In genomic region chr11:46295312-46295995, GRCh38 we compare ENCODE assay signal across 8 cellular contexts. TPM values are rescaled to one million over a fixed set of nuclear protein-coding genes. Genes with fewer than 3 reads are reported as not detected.
DNase-seq lines count a peak whose midpoint lies in the region; ATAC-seq lines count a peak whose summit lies in the region.

No MANE protein-coding gene starts in this region.

- H3K79me1 ChIP-seq in mesenchymal stem cell (replicated peaks; ENCODE audit: low read length, poor library complexity, severe bottlenecking) = peaks cover 9% of the 10 kb centered on the region

- peak overlapping the region; percentile 91 to 93 for H3K18ac ChIP-seq in mesenchymal stem cell (ENCODE audit: low read depth in 1 of 2, low read length in 2 of 2)

- peak overlapping the region; percentile 86 for H4K8ac ChIP-seq in mesenchymal stem cell (ENCODE audit: low read length)

- peaks cover 3 to 4% of the 10 kb centered on the region in 2 donors for H3K4me1 Mint-ChIP-seq in effector memory CD8-positive, alpha-beta T cell (ENCODE audit: low read depth in 2 of 2)

- H3K4me1 ChIP-seq in HAP-1 = peaks cover 12% of the 10 kb centered on the region
- peaks cover 58% of the 10 kb centered on the region for H3K4me1 ChIP-seq in mesenchymal stem cell (ENCODE audit: control insufficient read depth, insufficient read depth, low read depth, low read length)

- in situ Hi-C loops in HAP-1 (cut with MboI; ENCODE audit: low sequenced_read_pairs) = no loop called here

- H2AK5ac ChIP-seq in mesenchymal stem cell (ENCODE audit: low read length, severe bottlenecking) = peak overlapping the region; percentile 73

- no peaks in the 10 kb centered on the region for H3K36me3 Mint-ChIP-seq in effector memory CD8-positive, alpha-beta T cell (ENCODE audit: insufficient read depth)

- H3K4me3 ChIP-seq in HAP-1 (peak overlapping the region; percentile 33), mesenchymal stem cell (ENCODE audit: insufficient read depth in 1 of 2, low read depth in 1 of 2, low read length in 2 of 2) (peak overlapping the region; percentile 67 to 77)

- H2AFZ ChIP-seq in mesenchymal stem cell (ENCODE audit: low read depth, low read length) = no peak overlapping the region

- peak overlapping the region; percentile 98 for H3K27ac ChIP-seq in mesenchymal stem cell (ENCODE audit: low read length, poor library complexity, severe bottlenecking)

- peak overlapping the region; percentile 82 for H2BK5ac ChIP-seq in mesenchymal stem cell (ENCODE audit: low read depth, low read length, poor library complexity, severe bottlenecking)

- H3K27ac Mint-ChIP-seq in effector memory CD8-positive, alpha-beta T cell = no peak overlapping the region

- DNase-seq in D341Med (ENCODE audit: low spot score) (peak; percentile 96), HAP-1 (ENCODE audit: low spot score in 2 of 2) (peak; percentile 79 to 89), NCI-H460 (ENCODE audit: extremely low read depth, low read depth) (peak; percentile 46), mesenchymal stem cell (peak; percentile 82)
- DNase-seq in activated CD8-positive, alpha-beta memory T cell treated with anti-CD3 and anti-CD28 coated beads for 48 hours (ENCODE audit: low read depth in 2 of 3, low spot score in 2 of 3) = peak; percentile 36 to 44 (median 44)
- peak; percentile 54 to 55 (median 55) for DNase-seq in effector memory CD8-positive, alpha-beta T cell
- DNase-seq in stimulated activated CD8-positive, alpha-beta memory T cell treated with anti-CD3 and anti-CD28 coated beads, Interleukin-12 subunit alpha, Interleukin-12 subunit beta, amount 100 ng/mL, for 4 hours (ENCODE audit: low read depth) = peak; percentile 49

- H3K9me3 ChIP-seq in HAP-1 (no peaks in the 10 kb centered on the region), mesenchymal stem cell (ENCODE audit: control insufficient read depth, low read length) (no peaks in the 10 kb centered on the region)

- H3K27me3 Mint-ChIP-seq in effector memory CD8-positive, alpha-beta T cell = peaks cover 16 to 49% of the 10 kb centered on the region in 2 donors

- peak; percentile 99 for ATAC-seq in effector memory CD8-positive, alpha-beta T cell (replicated peaks)
- no peak for ATAC-seq in GM19452 (IDR thresholded peaks at IDR 0.05; ENCODE audit: unreplicated experiment)

- H2BK15ac ChIP-seq in mesenchymal stem cell (ENCODE audit: low read depth, poor library complexity, severe bottlenecking) = peak overlapping the region; percentile 99

- no peak overlapping the region for H3K23ac ChIP-seq in mesenchymal stem cell (ENCODE audit: low read length in 2 of 2)

- H3K36me3 ChIP-seq in HAP-1 (replicated peaks) (no peaks in the 10 kb centered on the region), mesenchymal stem cell (ENCODE audit: control insufficient read depth in 1 of 2, insufficient read depth in 2 of 2, low read depth in 1 of 2, low read length in 2 of 2) (peaks cover 7 to 14% of the 10 kb centered on the region in 2 experiments)

- WGBS in mesenchymal stem cell = under 1% methylated on average over 51 of the region's 58 CpGs

- peak overlapping the region in 1 of 2 experiments; percentile 93 for H3K14ac ChIP-seq in mesenchymal stem cell (ENCODE audit: low read length in 2 of 2)

- H3K9me3 Mint-ChIP-seq in effector memory CD8-positive, alpha-beta T cell = no peaks in the 10 kb centered on the region

- no peaks in the 10 kb centered on the region for H3K27me3 ChIP-seq in HAP-1 (ENCODE audit: low read depth)
- H3K27me3 ChIP-seq in mesenchymal stem cell (ENCODE audit: control insufficient read depth in 1 of 2, insufficient read depth in 1 of 2, low read length in 2 of 2) = no peaks in the 10 kb centered on the region

- H3K4me2 ChIP-seq in mesenchymal stem cell (ENCODE audit: low read length, poor library complexity, severe bottlenecking) = peak overlapping the region; percentile 81

- peak overlapping the region; percentile 93 for H4K91ac ChIP-seq in mesenchymal stem cell (ENCODE audit: low read length)

- peak overlapping the region; percentile 87 to 90 for H3K4ac ChIP-seq in mesenchymal stem cell (ENCODE audit: low read depth in 1 of 2, low read length in 2 of 2)

- peak overlapping the region; percentile 83 to 85 for H3K4me3 Mint-ChIP-seq in effector memory CD8-positive, alpha-beta T cell

- H3K9ac ChIP-seq in mesenchymal stem cell (ENCODE audit: low read length) = peak overlapping the region; percentile 87

- peak overlapping the region; percentile 81 to 92 for H2BK12ac ChIP-seq in mesenchymal stem cell (ENCODE audit: low read length in 2 of 2)

- H2BK120ac ChIP-seq in mesenchymal stem cell (ENCODE audit: low read depth, low read length) = peak overlapping the region; percentile 97

RNA-seq across cellular contexts. Expression of gene CREB3L1, which starts 18.0 kb away (rescaled TPM):
- 0.12 and 1.7 TPM in 2 replicates for total RNA-seq in NCI-H460 (2014; rRNA removed; shearing (Covaris generic))
- not detected in 2 replicates for polyA plus RNA-seq in NCI-H460 (2014; cell fraction: nucleus; rRNA removed)
- polyA plus RNA-seq in mesenchymal stem cell (2013, experiment 1 of 2) = 223 TPM
- polyA plus RNA-seq in mesenchymal stem cell (2013, experiment 2 of 2) = 217 TPM

RNA-seq across cellular contexts. Expression of gene DGKZ, which starts 51.8 kb away (rescaled TPM):
- 14.8 and 17.3 TPM in 2 replicates for total RNA-seq in NCI-H460 (2014; rRNA removed; shearing (Covaris generic))
- 61.3 and 117 TPM in 2 replicates for polyA plus RNA-seq in NCI-H460 (2014; cell fraction: nucleus; rRNA removed)
- polyA plus RNA-seq in mesenchymal stem cell (2013, experiment 1 of 2) = 40.1 TPM
- polyA plus RNA-seq in mesenchymal stem cell (2013, experiment 2 of 2) = 38.8 TPM

Comparison
In these comparisons a context has a peak if more than half of its experiments do, and no peak if none do; other contexts are left out.
1. DNase-seq: peak in every context shown above with its lines; median percentile 96 in D341Med; 84 in HAP-1; 82 in mesenchymal stem cell; 55 in effector memory CD8-positive, alpha-beta T cell; 49 in stimulated activated CD8-positive, alpha-beta memory T cell treated with anti-CD3 and anti-CD28 coated beads, Interleukin-12 subunit alpha, Interleukin-12 subunit beta, amount 100 ng/mL, for 4 hours; 46 in NCI-H460; 44 in activated CD8-positive, alpha-beta memory T cell treated with anti-CD3 and anti-CD28 coated beads for 48 hours.